In the genomic region with DNA sequence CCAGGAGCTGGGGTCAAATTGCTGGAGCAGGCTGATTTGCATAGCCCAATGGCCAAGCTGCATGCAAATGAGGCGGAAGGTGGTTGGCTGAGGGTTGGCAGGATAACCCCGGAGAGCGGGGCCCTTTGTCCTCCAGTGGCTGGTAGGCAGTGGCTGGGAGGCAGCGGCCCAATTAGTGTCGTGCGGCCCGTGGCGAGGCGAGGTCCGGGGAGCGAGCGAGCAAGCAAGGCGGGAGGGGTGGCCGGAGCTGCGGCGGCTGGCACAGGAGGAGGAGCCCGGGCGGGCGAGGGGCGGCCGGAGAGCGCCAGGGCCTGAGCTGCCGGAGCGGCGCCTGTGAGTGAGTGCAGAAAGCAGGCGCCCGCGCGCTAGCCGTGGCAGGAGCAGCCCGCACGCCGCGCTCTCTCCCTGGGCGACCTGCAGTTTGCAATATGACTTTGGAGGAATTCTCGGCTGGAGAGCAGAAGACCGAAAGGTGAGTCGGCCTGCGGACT, we compare ENCODE assay signal across 8 cellular contexts. TPM values are rescaled to one million over a fixed set of nuclear protein-coding genes. Genes with fewer than 3 reads are reported as not detected.
A peak's percentile ranks its signal among the peaks of the same experiment; 100 is the strongest.
DNase-seq lines count a peak whose midpoint lies in the region; ATAC-seq, FAIRE-seq and TF ChIP-seq lines count a peak whose summit lies in the region.

A gene with protein sequence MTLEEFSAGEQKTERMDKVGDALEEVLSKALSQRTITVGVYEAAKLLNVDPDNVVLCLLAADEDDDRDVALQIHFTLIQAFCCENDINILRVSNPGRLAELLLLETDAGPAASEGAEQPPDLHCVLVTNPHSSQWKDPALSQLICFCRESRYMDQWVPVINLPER (plus strand): TSS at position 135 of the 491 bp plus-strand sequence. CDS start 294 bp downstream, at position 429.

- H3K9me3 Mint-ChIP-seq in progenitor cell of endocrine pancreas (ENCODE audit: low read depth) = no peaks in the 10 kb centered on the region

- peak; percentile 17 for FAIRE-seq in urothelium cell line (lab: Jason Lieb, UNC)

- DNase-seq in GM13976 (ENCODE audit: low spot score) (peak; percentile 96), NCI-H146 treated with DMSO at 0.1 percent for 48 hours (lab: John Stamatoyannopoulos, UW; ENCODE audit: unreplicated experiment) (peak; percentile 99), amniotic epithelial cell (ENCODE audit: low read depth) (peak; percentile 100), left cardiac atrium (peak; percentile 99), progenitor cell of endocrine pancreas (ENCODE audit: low spot score, unreplicated experiment) (peak; percentile 97), urothelium cell line (ENCODE audit: low spot score) (peak; percentile 97)

- intact Hi-C loops in T-helper 1 cell treated with Interleukin-12 subunit alpha and Interleukin-12 subunit beta and Interleukin-4 antibody, amounts not matched to agents 30 ng/mL and 1 ng/mL, for 36 hours (cut with micrococcal nuclease) = loop anchor here (1.0 to 10.0 kb wide), 14 partner anchors 11 to 1870 kb away; a partner anchor contains a TSS
- intact Hi-C loops in left cardiac atrium (cut with DNase I) = loop anchor here in 1 of 2 donors (5.0 to 10.0 kb wide), 2 partner anchors 77 to 120 kb away; no protein-coding TSS in a partner anchor

- peaks cover 36% of the 10 kb centered on the region for H3K4me1 Mint-ChIP-seq in progenitor cell of endocrine pancreas (ENCODE audit: low read depth)

- H3K27ac Mint-ChIP-seq in progenitor cell of endocrine pancreas = peak within 1 kb of the TSS; percentile 98

- peak; percentile 84 for ATAC-seq in HG02870 (IDR thresholded peaks at IDR 0.05; ENCODE audit: unreplicated experiment)
- ATAC-seq in left cardiac atrium = peak; percentile 91 to 93

- peaks cover 13% of the 10 kb centered on the region for H3K36me3 Mint-ChIP-seq in progenitor cell of endocrine pancreas (ENCODE audit: insufficient read depth)

- peak within 1 kb of the TSS; percentile 91 for H3K4me3 Mint-ChIP-seq in progenitor cell of endocrine pancreas (ENCODE audit: low read depth)

- in situ Hi-C loops in GM13976 (cut with MboI; ENCODE audit: low sequenced_read_pairs, unreplicated experiment) = no loop called here

- no peaks in the 10 kb centered on the region for H3K27me3 Mint-ChIP-seq in progenitor cell of endocrine pancreas

- TF ChIP-seq CTCF in GM13976 (IDR thresholded peaks at IDR 0.05; ENCODE audit: borderline replicate concordance, control extremely low read depth, extremely low read depth, insufficient read depth, missing control alignments) (no peak), progenitor cell of endocrine pancreas (IDR thresholded peaks at IDR 0.05; ENCODE audit: unreplicated experiment) (no peak)

RNA-seq across cellular contexts. Expression of the gene that starts here (rescaled TPM):
- total RNA-seq in T-helper 1 cell treated with Interleukin-12 subunit alpha and Interleukin-12 subunit beta and Interleukin-4 antibody, amounts not matched to agents 30 ng/mL and 1 ng/mL, for 36 hours = 29.5 and 30.8 TPM in 2 replicates
- total RNA-seq in left cardiac atrium (10 to 100 TPM; 14.0 to 15.8 TPM), progenitor cell of endocrine pancreas (47.7 and 56.2 TPM in 2 replicates)

Comparison
In these comparisons a context has a peak if more than half of its experiments do, and no peak if none do; other contexts are left out.
1. Peak in every context shown above with its lines: DNase-seq and ATAC-seq.